Comparison of ENCODE assay signal across 1 cellular context in the genomic region with DNA sequence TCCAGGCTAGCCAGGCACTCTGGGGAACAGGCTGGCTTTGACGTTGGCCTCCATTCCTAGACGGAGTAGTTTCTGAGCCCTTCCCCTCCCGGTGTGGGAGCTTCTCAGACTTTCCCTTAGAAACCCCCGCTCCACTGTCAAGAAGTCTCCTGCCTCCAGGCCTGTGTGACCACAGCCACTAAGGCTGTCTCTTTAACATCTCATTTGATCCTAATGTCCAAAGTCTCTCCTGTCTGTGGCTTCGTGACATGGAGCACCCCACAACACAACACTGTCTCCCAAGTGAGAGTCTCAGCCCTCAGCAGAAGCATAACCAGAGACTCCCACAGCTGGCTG.
TF ChIP-seq lines count a peak whose summit lies in the region.

No MANE protein-coding gene starts in this region.

TF ChIP-seq in HEK293, 187 proteins besides CTCF, POLR2A, EP300 and RAD21 (continued from another document):
- TF ChIP-seq, protein P1, sequence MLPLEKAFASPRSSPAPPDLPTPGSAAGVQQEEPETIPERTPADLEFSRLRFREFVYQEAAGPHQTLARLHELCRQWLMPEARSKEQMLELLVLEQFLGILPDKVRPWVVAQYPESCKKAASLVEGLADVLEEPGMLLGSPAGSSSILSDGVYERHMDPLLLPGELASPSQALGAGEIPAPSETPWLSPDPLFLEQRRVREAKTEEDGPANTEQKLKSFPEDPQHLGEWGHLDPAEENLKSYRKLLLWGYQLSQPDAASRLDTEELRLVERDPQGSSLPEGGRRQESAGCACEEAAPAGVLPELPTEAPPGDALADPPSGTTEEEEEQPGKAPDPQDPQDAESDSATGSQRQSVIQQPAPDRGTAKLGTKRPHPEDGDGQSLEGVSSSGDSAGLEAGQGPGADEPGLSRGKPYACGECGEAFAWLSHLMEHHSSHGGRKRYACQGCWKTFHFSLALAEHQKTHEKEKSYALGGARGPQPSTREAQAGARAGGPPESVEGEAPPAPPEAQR (tag by site-specific recombination; IDR thresholded peaks at IDR 0.05): no peak
- TF ChIP-seq ZNF23 (tag by site-specific recombination; IDR thresholded peaks at IDR 0.05; ENCODE audit: borderline replicate concordance): no peak
- TF ChIP-seq ZNF335 (tag by site-specific recombination; conservative IDR thresholded peaks at IDR 0.05): 0 out of 2 replicates have a peak, but pooled peaks have one; percentile 2
- TF ChIP-seq, protein P2, sequence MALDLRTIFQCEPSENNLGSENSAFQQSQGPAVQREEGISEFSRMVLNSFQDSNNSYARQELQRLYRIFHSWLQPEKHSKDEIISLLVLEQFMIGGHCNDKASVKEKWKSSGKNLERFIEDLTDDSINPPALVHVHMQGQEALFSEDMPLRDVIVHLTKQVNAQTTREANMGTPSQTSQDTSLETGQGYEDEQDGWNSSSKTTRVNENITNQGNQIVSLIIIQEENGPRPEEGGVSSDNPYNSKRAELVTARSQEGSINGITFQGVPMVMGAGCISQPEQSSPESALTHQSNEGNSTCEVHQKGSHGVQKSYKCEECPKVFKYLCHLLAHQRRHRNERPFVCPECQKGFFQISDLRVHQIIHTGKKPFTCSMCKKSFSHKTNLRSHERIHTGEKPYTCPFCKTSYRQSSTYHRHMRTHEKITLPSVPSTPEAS (tag by site-specific recombination; IDR thresholded peaks at IDR 0.05): 0 out of 2 replicates have a peak, but pooled peaks have one; percentile 0
- TF ChIP-seq, protein P3, sequence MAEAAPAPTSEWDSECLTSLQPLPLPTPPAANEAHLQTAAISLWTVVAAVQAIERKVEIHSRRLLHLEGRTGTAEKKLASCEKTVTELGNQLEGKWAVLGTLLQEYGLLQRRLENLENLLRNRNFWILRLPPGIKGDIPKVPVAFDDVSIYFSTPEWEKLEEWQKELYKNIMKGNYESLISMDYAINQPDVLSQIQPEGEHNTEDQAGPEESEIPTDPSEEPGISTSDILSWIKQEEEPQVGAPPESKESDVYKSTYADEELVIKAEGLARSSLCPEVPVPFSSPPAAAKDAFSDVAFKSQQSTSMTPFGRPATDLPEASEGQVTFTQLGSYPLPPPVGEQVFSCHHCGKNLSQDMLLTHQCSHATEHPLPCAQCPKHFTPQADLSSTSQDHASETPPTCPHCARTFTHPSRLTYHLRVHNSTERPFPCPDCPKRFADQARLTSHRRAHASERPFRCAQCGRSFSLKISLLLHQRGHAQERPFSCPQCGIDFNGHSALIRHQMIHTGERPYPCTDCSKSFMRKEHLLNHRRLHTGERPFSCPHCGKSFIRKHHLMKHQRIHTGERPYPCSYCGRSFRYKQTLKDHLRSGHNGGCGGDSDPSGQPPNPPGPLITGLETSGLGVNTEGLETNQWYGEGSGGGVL (tag by site-specific recombination; IDR thresholded peaks at IDR 0.05): no peak
- TF ChIP-seq ZNF202 (tag by site-specific recombination; IDR thresholded peaks at IDR 0.05; ENCODE audit: borderline replicate concordance): no peak
- no peak for TF ChIP-seq ZNF658 (tag by site-specific recombination; IDR thresholded peaks at IDR 0.05)
- no peak for TF ChIP-seq KLF1 (tag by site-specific recombination; IDR thresholded peaks at IDR 0.05)
- no peak for TF ChIP-seq ZNF830 (tag by site-specific recombination; IDR thresholded peaks at IDR 0.05; ENCODE audit: low read depth)
